ENCODE assay signal across 1 cellular context in the genomic region with DNA sequence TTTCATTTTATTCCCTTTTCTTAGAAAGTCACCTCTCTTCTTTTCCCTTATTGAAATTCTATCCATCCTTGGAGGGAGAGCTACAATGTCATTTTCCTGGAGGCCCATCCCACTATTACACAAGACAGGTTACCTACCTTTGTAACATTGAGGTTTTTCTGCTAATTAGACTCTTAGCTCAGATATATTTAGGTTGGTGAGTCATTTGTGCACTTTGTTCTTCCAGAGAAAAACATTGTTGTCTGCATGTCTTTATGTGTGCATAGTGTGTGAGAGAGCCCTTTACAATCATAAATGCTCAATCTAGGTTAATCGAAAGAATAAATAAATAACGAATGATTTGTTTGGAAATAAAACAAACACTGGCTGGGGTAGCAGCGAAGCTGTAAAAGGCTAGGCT.
TF ChIP-seq lines count a peak whose summit lies in the region.

No MANE protein-coding gene starts in this region.

TF ChIP-seq in HepG2, 621 proteins besides CTCF, POLR2A, EP300 and RAD21 (continued from another document):
- TF ChIP-seq SOX5 (CRISPR knock-in tag; IDR thresholded peaks at IDR 0.05; ENCODE audit: borderline replicate concordance) (peak; percentile 49; the same call in 1 of the 2 replicates), CEBPB (IDR thresholded peaks at IDR 0.05; ENCODE audit: borderline replicate concordance, low read depth, low read length) (peak; percentile 60), BCL6 (CRISPR knock-in tag; IDR thresholded peaks at IDR 0.05) (peak; percentile 51), EEA1 (CRISPR knock-in tag; IDR thresholded peaks at IDR 0.05; ENCODE audit: borderline replicate concordance) (no peak), ZNF749 (CRISPR knock-in tag; IDR thresholded peaks at IDR 0.05; ENCODE audit: borderline replicate concordance) (no peak), SKI (IDR thresholded peaks at IDR 0.05; ENCODE audit: partially characterized antibody) (peak; percentile 11), SOX13 (IDR thresholded peaks at IDR 0.05) (no peak), SOX13 (CRISPR knock-in tag; conservative IDR thresholded peaks at IDR 0.05 in 1 of 2, IDR thresholded peaks at IDR 0.05 in 1 of 2) (peak in 1 of 2 experiments; percentile 47; a peak in 1 of 4 replicates), FOSL2 (CRISPR knock-in tag; IDR thresholded peaks at IDR 0.05) (peak; percentile 64)
- TF ChIP-seq, protein P1, sequence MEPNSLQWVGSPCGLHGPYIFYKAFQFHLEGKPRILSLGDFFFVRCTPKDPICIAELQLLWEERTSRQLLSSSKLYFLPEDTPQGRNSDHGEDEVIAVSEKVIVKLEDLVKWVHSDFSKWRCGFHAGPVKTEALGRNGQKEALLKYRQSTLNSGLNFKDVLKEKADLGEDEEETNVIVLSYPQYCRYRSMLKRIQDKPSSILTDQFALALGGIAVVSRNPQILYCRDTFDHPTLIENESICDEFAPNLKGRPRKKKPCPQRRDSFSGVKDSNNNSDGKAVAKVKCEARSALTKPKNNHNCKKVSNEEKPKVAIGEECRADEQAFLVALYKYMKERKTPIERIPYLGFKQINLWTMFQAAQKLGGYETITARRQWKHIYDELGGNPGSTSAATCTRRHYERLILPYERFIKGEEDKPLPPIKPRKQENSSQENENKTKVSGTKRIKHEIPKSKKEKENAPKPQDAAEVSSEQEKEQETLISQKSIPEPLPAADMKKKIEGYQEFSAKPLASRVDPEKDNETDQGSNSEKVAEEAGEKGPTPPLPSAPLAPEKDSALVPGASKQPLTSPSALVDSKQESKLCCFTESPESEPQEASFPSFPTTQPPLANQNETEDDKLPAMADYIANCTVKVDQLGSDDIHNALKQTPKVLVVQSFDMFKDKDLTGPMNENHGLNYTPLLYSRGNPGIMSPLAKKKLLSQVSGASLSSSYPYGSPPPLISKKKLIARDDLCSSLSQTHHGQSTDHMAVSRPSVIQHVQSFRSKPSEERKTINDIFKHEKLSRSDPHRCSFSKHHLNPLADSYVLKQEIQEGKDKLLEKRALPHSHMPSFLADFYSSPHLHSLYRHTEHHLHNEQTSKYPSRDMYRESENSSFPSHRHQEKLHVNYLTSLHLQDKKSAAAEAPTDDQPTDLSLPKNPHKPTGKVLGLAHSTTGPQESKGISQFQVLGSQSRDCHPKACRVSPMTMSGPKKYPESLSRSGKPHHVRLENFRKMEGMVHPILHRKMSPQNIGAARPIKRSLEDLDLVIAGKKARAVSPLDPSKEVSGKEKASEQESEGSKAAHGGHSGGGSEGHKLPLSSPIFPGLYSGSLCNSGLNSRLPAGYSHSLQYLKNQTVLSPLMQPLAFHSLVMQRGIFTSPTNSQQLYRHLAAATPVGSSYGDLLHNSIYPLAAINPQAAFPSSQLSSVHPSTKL (CRISPR knock-in tag; IDR thresholded peaks at IDR 0.05), result peak; percentile 37
- TF ChIP-seq, protein P2, sequence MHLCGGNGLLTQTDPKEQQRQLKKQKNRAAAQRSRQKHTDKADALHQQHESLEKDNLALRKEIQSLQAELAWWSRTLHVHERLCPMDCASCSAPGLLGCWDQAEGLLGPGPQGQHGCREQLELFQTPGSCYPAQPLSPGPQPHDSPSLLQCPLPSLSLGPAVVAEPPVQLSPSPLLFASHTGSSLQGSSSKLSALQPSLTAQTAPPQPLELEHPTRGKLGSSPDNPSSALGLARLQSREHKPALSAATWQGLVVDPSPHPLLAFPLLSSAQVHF (CRISPR knock-in tag; IDR thresholded peaks at IDR 0.05), result no peak
